ENCODE assay signal across 32 cellular contexts in the genomic region with DNA sequence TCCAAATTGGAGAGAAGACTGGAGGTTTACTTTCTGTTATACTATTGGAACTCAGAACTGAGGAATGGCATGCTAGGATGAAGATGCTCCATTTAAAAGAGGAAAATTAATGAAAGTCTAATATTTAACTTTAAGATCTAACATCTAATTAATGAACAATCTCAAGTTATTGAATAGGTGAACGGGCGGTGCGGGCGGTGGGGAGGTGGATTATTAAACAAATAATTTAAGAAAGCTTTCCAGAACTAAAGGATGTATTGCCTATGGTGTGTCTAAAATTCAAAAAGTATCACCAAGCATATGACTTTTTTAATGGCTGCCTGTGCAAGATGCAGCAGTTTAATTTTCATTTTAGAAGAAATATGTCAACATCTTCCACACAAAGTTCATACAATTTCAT.
"Had no signal": no experiment of that assay in that cellular context is flagged by ENCODE, and none has a peak within 500 bp of the region (broad histone marks: within the 10 kb centered on the region; RNA-seq: fewer than 3 reads in every experiment).

No MANE protein-coding gene starts in this region.

- DNase-seq: Karpas-422, Kasumi-1, MG63, MM.1S, MV-4-11, NCI-H1048, NCI-H1092, NCI-H1092 treated with DMSO at 0.1 percent for 48 hours, NCI-H1105, NCI-H1105 treated with DMSO at 0.1 percent for 48 hours, NCI-H1417, NCI-H1417 treated with DMSO at 0.1 percent for 48 hours, NCI-H1436, NCI-H1436 treated with DMSO at 0.1 percent for 48 hours, NCI-H146, NCI-H1694, NCI-H1694 treated with DMSO at 0.1 percent for 48 hours, NCI-H187, NCI-H187 treated with DMSO at 0.1 percent for 48 hours, NCI-H1930, NCI-H2029, NCI-H2029 treated with DMSO at 0.1 percent for 48 hours, NCI-H2081, NCI-H2081 treated with DMSO at 0.1 percent for 48 hours, NCI-H2107, NCI-H2171, NCI-H2227 treated with DMSO at 0.1 percent for 48 hours, NCI-H226, NCI-H345, NCI-H446, NCI-H446 treated with DMSO at 0.1 percent for 48 hours, NCI-H510A had no signal
